ENCODE assay signal across 1 cellular context in genomic region chr4:52657630-52658501, GRCh38.
TF ChIP-seq lines count a peak whose summit lies in the region.

No MANE protein-coding gene starts in this region.

TF ChIP-seq in K562, 482 proteins besides CTCF, POLR2A, EP300 and RAD21 (continued from another document):
- TF ChIP-seq, protein P1, sequence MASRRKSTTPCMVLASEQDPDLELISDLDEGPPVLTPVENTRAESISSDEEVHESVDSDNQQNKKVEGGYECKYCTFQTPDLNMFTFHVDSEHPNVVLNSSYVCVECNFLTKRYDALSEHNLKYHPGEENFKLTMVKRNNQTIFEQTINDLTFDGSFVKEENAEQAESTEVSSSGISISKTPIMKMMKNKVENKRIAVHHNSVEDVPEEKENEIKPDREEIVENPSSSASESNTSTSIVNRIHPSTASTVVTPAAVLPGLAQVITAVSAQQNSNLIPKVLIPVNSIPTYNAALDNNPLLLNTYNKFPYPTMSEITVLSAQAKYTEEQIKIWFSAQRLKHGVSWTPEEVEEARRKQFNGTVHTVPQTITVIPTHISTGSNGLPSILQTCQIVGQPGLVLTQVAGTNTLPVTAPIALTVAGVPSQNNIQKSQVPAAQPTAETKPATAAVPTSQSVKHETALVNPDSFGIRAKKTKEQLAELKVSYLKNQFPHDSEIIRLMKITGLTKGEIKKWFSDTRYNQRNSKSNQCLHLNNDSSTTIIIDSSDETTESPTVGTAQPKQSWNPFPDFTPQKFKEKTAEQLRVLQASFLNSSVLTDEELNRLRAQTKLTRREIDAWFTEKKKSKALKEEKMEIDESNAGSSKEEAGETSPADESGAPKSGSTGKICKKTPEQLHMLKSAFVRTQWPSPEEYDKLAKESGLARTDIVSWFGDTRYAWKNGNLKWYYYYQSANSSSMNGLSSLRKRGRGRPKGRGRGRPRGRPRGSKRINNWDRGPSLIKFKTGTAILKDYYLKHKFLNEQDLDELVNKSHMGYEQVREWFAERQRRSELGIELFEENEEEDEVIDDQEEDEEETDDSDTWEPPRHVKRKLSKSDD (conservative IDR thresholded peaks at IDR 0.05; ENCODE audit: low read length) = no peak
- TF ChIP-seq RBM39 (optimal IDR thresholded peaks at IDR 0.05; ENCODE audit: low read depth, low read length) (no peak), TFAM (CRISPR knock-in tag; conservative IDR thresholded peaks at IDR 0.05) (no peak), ZNF766 (CRISPR knock-in tag; conservative IDR thresholded peaks at IDR 0.05) (no peak), MGA (IDR thresholded peaks at IDR 0.05) (0 out of 2 replicates have a peak, but pooled peaks have one; percentile 19), ZNF143 (CRISPR knock-in tag; IDR thresholded peaks at IDR 0.05) (no peak), NCOR1 (IDR thresholded peaks at IDR 0.05) (no peak), U2AF1 (optimal IDR thresholded peaks at IDR 0.05; ENCODE audit: low read depth, low read length) (no peak), PKNOX1 (IDR thresholded peaks at IDR 0.05) (no peak), CREB5 (CRISPR knock-in tag; IDR thresholded peaks at IDR 0.05) (no peak), ZNF395 (CRISPR knock-in tag; IDR thresholded peaks at IDR 0.05) (no peak), DPF2 (IDR thresholded peaks at IDR 0.05) (no peak), MYBL2 (IDR thresholded peaks at IDR 0.05; ENCODE audit: low read depth) (no peak), MYBL2 (CRISPR knock-in tag; IDR thresholded peaks at IDR 0.05; ENCODE audit: borderline replicate concordance) (no peak), MEF2A (IDR thresholded peaks at IDR 0.05; ENCODE audit: control insufficient read depth, low read depth, low read length) (no peak)
- TF ChIP-seq, protein P2, sequence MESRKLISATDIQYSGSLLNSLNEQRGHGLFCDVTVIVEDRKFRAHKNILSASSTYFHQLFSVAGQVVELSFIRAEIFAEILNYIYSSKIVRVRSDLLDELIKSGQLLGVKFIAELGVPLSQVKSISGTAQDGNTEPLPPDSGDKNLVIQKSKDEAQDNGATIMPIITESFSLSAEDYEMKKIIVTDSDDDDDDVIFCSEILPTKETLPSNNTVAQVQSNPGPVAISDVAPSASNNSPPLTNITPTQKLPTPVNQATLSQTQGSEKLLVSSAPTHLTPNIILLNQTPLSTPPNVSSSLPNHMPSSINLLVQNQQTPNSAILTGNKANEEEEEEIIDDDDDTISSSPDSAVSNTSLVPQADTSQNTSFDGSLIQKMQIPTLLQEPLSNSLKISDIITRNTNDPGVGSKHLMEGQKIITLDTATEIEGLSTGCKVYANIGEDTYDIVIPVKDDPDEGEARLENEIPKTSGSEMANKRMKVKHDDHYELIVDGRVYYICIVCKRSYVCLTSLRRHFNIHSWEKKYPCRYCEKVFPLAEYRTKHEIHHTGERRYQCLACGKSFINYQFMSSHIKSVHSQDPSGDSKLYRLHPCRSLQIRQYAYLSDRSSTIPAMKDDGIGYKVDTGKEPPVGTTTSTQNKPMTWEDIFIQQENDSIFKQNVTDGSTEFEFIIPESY (CRISPR knock-in tag; IDR thresholded peaks at IDR 0.05) = peak; percentile 56; the same call in 1 of the 2 replicates
- TF ChIP-seq, protein P3, sequence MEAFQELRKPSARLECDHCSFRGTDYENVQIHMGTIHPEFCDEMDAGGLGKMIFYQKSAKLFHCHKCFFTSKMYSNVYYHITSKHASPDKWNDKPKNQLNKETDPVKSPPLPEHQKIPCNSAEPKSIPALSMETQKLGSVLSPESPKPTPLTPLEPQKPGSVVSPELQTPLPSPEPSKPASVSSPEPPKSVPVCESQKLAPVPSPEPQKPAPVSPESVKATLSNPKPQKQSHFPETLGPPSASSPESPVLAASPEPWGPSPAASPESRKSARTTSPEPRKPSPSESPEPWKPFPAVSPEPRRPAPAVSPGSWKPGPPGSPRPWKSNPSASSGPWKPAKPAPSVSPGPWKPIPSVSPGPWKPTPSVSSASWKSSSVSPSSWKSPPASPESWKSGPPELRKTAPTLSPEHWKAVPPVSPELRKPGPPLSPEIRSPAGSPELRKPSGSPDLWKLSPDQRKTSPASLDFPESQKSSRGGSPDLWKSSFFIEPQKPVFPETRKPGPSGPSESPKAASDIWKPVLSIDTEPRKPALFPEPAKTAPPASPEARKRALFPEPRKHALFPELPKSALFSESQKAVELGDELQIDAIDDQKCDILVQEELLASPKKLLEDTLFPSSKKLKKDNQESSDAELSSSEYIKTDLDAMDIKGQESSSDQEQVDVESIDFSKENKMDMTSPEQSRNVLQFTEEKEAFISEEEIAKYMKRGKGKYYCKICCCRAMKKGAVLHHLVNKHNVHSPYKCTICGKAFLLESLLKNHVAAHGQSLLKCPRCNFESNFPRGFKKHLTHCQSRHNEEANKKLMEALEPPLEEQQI (IDR thresholded peaks at IDR 0.05) = no peak
